Comparison of ENCODE assay signal across 31 cellular contexts in genomic region chr22:27303718-27304117, GRCh38.
"Had no signal": no experiment of that assay in that cellular context is flagged by ENCODE, and none has a peak within 500 bp of the region (broad histone marks: within the 10 kb centered on the region; RNA-seq: fewer than 3 reads in every experiment).

No MANE protein-coding gene starts in this region.

- H3K4me1 ChIP-seq: ascending aorta had no signal

- H3K4me3 ChIP-seq: ascending aorta, coronary artery, dorsolateral prefrontal cortex had no signal

- H3K36me3 ChIP-seq: ascending aorta, brain microvascular endothelial cell, WERI-Rb-1 had no signal

- H3K9me3 ChIP-seq: ascending aorta had no signal

- FAIRE-seq: bronchial epithelial cell, frontal cortex had no signal

- H3K4me3 Mint-ChIP-seq: activated B cell treated with CpG ODN at 0.5 μM for 24 hours; activated CD8-positive, alpha-beta T cell treated with anti-CD3 and anti-CD28 coated beads for 36 hours; activated naive CD4-positive, alpha-beta T cell treated with anti-CD3 and anti-CD28 coated beads for 36 hours; activated naive CD8-positive, alpha-beta T cell treated with anti-CD3 and anti-CD28 coated beads, Interleukin-2, amount 10 ng/mL, durations not matched to agents 7 days and 5 days; activated T-cell treated with anti-CD3 and anti-CD28 coated beads, Interleukin-2, amount 50 U/mL, for 4 hours; activated T-helper 1 cell treated with anti-CD3 and anti-CD28 coated beads, Interleukin-12 subunit alpha, Interleukin-12 subunit beta, Interleukin-2, Interleukin-4 antibody, amounts not matched to agents 30 ng/mL and 10 ng/mL and 1 ng/mL, durations not matched to agents 14 hours and 24 hours and 36 hours; central memory CD8-positive, alpha-beta T cell; dendritic cell treated with granulocyte-macrophage colony-stimulating factor and Interleukin-4, amounts not matched to agents 40 ng/mL and 50 ng/mL, for 4 days; endodermal cell; T-cell; T-helper 1 cell treated with Interleukin-12 subunit alpha and Interleukin-12 subunit beta and Interleukin-4 antibody, amounts not matched to agents 30 μg/mL and 1 μg/mL, for 36 hours had no signal

- H3K4me1 Mint-ChIP-seq: activated B cell treated with CpG ODN at 0.5 μM for 24 hours; central memory CD8-positive, alpha-beta T cell had no signal

- H3K27ac ChIP-seq: ascending aorta, brain microvascular endothelial cell, coronary artery, dorsolateral prefrontal cortex, WERI-Rb-1 had no signal

- DNase-seq: activated B cell treated with CpG ODN at 0.5 μM for 24 hours; activated CD4-positive, alpha-beta T cell treated with anti-CD3 and anti-CD28 coated beads for 48 hours; activated CD4-positive, alpha-beta T cell treated with anti-CD3 and anti-CD28 coated beads, Interleukin-2, amount 50 U/mL, for 1 hour; activated CD4-positive, alpha-beta T cell treated with anti-CD3 and anti-CD28 coated beads, Interleukin-2, amount 50 U/mL, for 48 hours; activated CD8-positive, alpha-beta memory T cell treated with anti-CD3 and anti-CD28 coated beads for 24 hours; activated CD8-positive, alpha-beta T cell treated with anti-CD3 and anti-CD28 coated beads for 36 hours; activated effector memory CD4-positive, alpha-beta T cell treated with anti-CD3 and anti-CD28 coated beads, Interleukin-2, amount 50 U/mL, for 16 hours; activated naive CD4-positive, alpha-beta T cell treated with anti-CD3 and anti-CD28 coated beads for 36 hours; activated naive CD8-positive, alpha-beta T cell treated with anti-CD3 and anti-CD28 coated beads, Interleukin-2, amount 10 ng/mL, durations not matched to agents 7 days and 5 days; activated T-cell treated with anti-CD3 and anti-CD28 coated beads, Interleukin-2, amount 50 U/mL, for 4 hours; brain microvascular endothelial cell; dorsolateral prefrontal cortex; effector memory CD4-positive, alpha-beta T cell; endodermal cell; foreskin fibroblast; SW 1271; T-cell; T-helper 9 cell; WERI-Rb-1 had no signal

- H3K27me3 ChIP-seq: ascending aorta, brain microvascular endothelial cell had no signal

- H3K27ac Mint-ChIP-seq: activated B cell treated with CpG ODN at 0.5 μM for 24 hours; activated CD8-positive, alpha-beta T cell treated with anti-CD3 and anti-CD28 coated beads for 36 hours; activated naive CD4-positive, alpha-beta T cell treated with anti-CD3 and anti-CD28 coated beads for 36 hours; activated naive CD4-positive, alpha-beta T cell treated with anti-CD3 and anti-CD28 coated beads, Interleukin-2, amount 50 U/mL, for 72 hours; activated naive CD8-positive, alpha-beta T cell treated with anti-CD3 and anti-CD28 coated beads, Interleukin-2, amount 10 ng/mL, durations not matched to agents 7 days and 5 days; activated T-helper 1 cell treated with anti-CD3 and anti-CD28 coated beads, Interleukin-12 subunit alpha, Interleukin-12 subunit beta, Interleukin-2, Interleukin-4 antibody, amounts not matched to agents 30 ng/mL and 10 ng/mL and 1 ng/mL, durations not matched to agents 14 hours and 24 hours and 36 hours; activated T-helper 2 cell treated with anti-CD3 and anti-CD28 coated beads, Interferon-gamma antibody, Interleukin-2, Interleukin-4, amounts not matched to agents 10 μg/mL and 5 μg/mL and 100 μg/mL, durations not matched to agents 14 hours and 24 hours and 36 hours; dendritic cell treated with granulocyte-macrophage colony-stimulating factor and Interleukin-4, amounts not matched to agents 40 ng/mL and 50 ng/mL, for 4 days; endodermal cell; T-cell; T-helper 1 cell treated with Interleukin-12 subunit alpha and Interleukin-12 subunit beta and Interleukin-4 antibody, amounts not matched to agents 30 μg/mL and 1 μg/mL, for 36 hours had no signal

- H3K36me3 Mint-ChIP-seq: activated naive CD8-positive, alpha-beta T cell treated with anti-CD3 and anti-CD28 coated beads, Interleukin-2, amount 10 ng/mL, durations not matched to agents 7 days and 5 days; T-cell had no signal

- H3K9me3 Mint-ChIP-seq: activated B cell treated with CpG ODN at 0.5 μM for 24 hours; dendritic cell treated with granulocyte-macrophage colony-stimulating factor and Interleukin-4, amounts not matched to agents 40 ng/mL and 50 ng/mL, for 4 days; endodermal cell had no signal

- ATAC-seq: activated CD4-positive, CD25-positive, alpha-beta regulatory T cell treated with anti-CD3 and anti-CD28 coated beads, Interleukin-2, amount 50 U/mL, for 24 hours; activated CD8-positive, alpha-beta T cell treated with anti-CD3 and anti-CD28 coated beads for 36 hours; activated naive CD4-positive, alpha-beta T cell treated with anti-CD3 and anti-CD28 coated beads, Interleukin-2, amount 50 U/mL, for 72 hours; activated T-cell treated with anti-CD3 and anti-CD28 coated beads, Interleukin-2, amount 50 U/mL, for 4 hours; esophagus mucosa; T-cell had no signal
